21 cellular contexts compared by ENCODE assay signal in genomic region chr16:67571981-67572431, GRCh38.
DNase-seq lines count a peak whose midpoint lies in the region; ATAC-seq and TF ChIP-seq lines count a peak whose summit lies in the region.
"Had no signal": no experiment of that assay in that cellular context is flagged by ENCODE, and none has a peak within 500 bp of the region (broad histone marks: within the 10 kb centered on the region; RNA-seq: fewer than 3 reads in every experiment).

No MANE protein-coding gene starts in this region.

- DNase-seq in EH (ENCODE audit: low read depth) (peak; percentile 88), RWPE2 (ENCODE audit: low spot score) (no peak), dedifferentiated amniotic fluid mesenchymal stem cell (ENCODE audit: extremely low spot score) (peak; percentile 71), NCI-H69 (lab: John Stamatoyannopoulos, UW) (no peak), NCI-H774 (lab: John Stamatoyannopoulos, UW) (no peak)
- no peak for DNase-seq in central memory CD4-positive, alpha-beta T cell
- DNase-seq: activated CD8-positive, alpha-beta memory T cell treated with anti-CD3 and anti-CD28 coated beads, Interleukin-2, amount 50 U/mL, for 4 hours; activated naive CD4-positive, alpha-beta T cell treated with Interleukin-2 at 50 U/mL for 16 hours; DND-41; effector memory CD8-positive, alpha-beta T cell; immature natural killer cell; mucosa of descending colon; NCI-H146; NCI-H446; ovary; PC-3; stimulated activated naive CD8-positive, alpha-beta T cell treated with anti-CD3 and anti-CD28 coated beads, Interleukin-15, Interleukin-2, amounts not matched to agents 100 U/mL and 50 U/mL, for 24 hours; T-cell had no signal

- no peak for ATAC-seq in RWPE2 (ENCODE audit: low read depth)
- ATAC-seq in HG03378 (IDR thresholded peaks at IDR 0.05; ENCODE audit: unreplicated experiment), result no peak
- ATAC-seq: effector memory CD8-positive, alpha-beta T cell; mucosa of descending colon; PC-3; stimulated activated naive CD8-positive, alpha-beta T cell treated with anti-CD3 and anti-CD28 coated beads, Interleukin-15, Interleukin-2, amounts not matched to agents 100 U/mL and 50 U/mL, for 24 hours; T-cell had no signal

- H3K27me3 ChIP-seq in RWPE2 (ENCODE audit: insufficient read depth, poor library complexity, severe bottlenecking), result no peaks in the 10 kb centered on the region
- H3K27me3 ChIP-seq in rectal smooth muscle tissue (ENCODE audit: control insufficient read depth, insufficient read depth, low read length), result no peaks in the 10 kb centered on the region
- H3K27me3 ChIP-seq: ovary, vagina had no signal

- H3K4me1 ChIP-seq in RWPE2 (ENCODE audit: insufficient read depth, poor library complexity, severe bottlenecking) (peaks cover 6% of the 10 kb centered on the region), rectal smooth muscle tissue (ENCODE audit: control insufficient read depth, insufficient read depth, low read length) (peaks cover 8% of the 10 kb centered on the region)

- H3K9ac ChIP-seq in rectal smooth muscle tissue (ENCODE audit: low read length), result no peak overlapping the region

- H3K4me3 ChIP-seq in RWPE2 (ENCODE audit: severe bottlenecking), result no peak overlapping the region
- H3K4me3 ChIP-seq in rectal smooth muscle tissue (ENCODE audit: low read length), result no peak overlapping the region
- H3K4me3 ChIP-seq: mucosa of descending colon, ovary, vagina had no signal

- no peak for TF ChIP-seq CTCF in RWPE2 (IDR thresholded peaks at IDR 0.05; ENCODE audit: poor library complexity, severe bottlenecking)

- H3K36me3 ChIP-seq in RWPE2 (ENCODE audit: low read depth), result peaks cover 51% of the 10 kb centered on the region
- H3K36me3 ChIP-seq in rectal smooth muscle tissue (ENCODE audit: control insufficient read depth, insufficient read depth, low read length), result peaks cover 3% of the 10 kb centered on the region
- H3K36me3 ChIP-seq: ovary had no signal

- H3K27ac ChIP-seq in RWPE2 (ENCODE audit: poor library complexity, severe bottlenecking) (peak overlapping the region; percentile 6), rectal smooth muscle tissue (ENCODE audit: low read depth, low read length) (peak overlapping the region; percentile 32)
- H3K27ac ChIP-seq: ovary, vagina had no signal

- H3K9me3 ChIP-seq in RWPE2 (ENCODE audit: severe bottlenecking), result no peaks in the 10 kb centered on the region
- H3K9me3 ChIP-seq: mucosa of descending colon, ovary, vagina had no signal

Comparison
In these comparisons a context has a peak if more than half of its experiments do, and no peak if none do; other contexts are left out.
1. DNase-seq: peak in EH (single experiment) and dedifferentiated amniotic fluid mesenchymal stem cell (single experiment); none in RWPE2 (single experiment), NCI-H69 (single experiment), NCI-H774 (single experiment) and central memory CD4-positive, alpha-beta T cell (single experiment).